ENCODE assay signal across 9 cellular contexts in genomic region chr9:121637441-121638222, GRCh38. TPM values are rescaled to one million over a fixed set of nuclear protein-coding genes. Genes with fewer than 3 reads are reported as not detected.
A peak's percentile ranks its signal among the peaks of the same experiment; 100 is the strongest.
DNase-seq lines count a peak whose midpoint lies in the region; ATAC-seq and TF ChIP-seq lines count a peak whose summit lies in the region.
"Had no signal": no experiment of that assay in that cellular context is flagged by ENCODE, and none has a peak within 500 bp of the region (broad histone marks: within the 10 kb centered on the region; RNA-seq: fewer than 3 reads in every experiment).

No MANE protein-coding gene starts in this region.

- H3K4me1 ChIP-seq in HEK293 (ENCODE audit: control insufficient read depth, insufficient read depth, low read length) (no peaks in the 10 kb centered on the region), aorta (ENCODE audit: control insufficient read depth in 1 of 2, insufficient read depth in 2 of 2, low read length in 2 of 2) (no peaks in the 10 kb centered on the region)

- 65 to 70% methylated on average over 12 of the region's 12 CpGs for WGBS in aorta, 2 donors

- no peak for TF ChIP-seq CTCF in HEK293 (tag by site-specific recombination; IDR thresholded peaks at IDR 0.05)

- no peaks in the 10 kb centered on the region for H3K27me3 ChIP-seq in aorta (ENCODE audit: control insufficient read depth in 1 of 2, insufficient read depth in 2 of 2, low read length in 1 of 2)

- H3K27ac ChIP-seq in HEK293 (ENCODE audit: extremely low read depth, low read depth, low read length) (no peak overlapping the region), aorta (ENCODE audit: low read depth in 1 of 2, low read length in 2 of 2) (no peak overlapping the region)

- POLR2A ChIA-PET in HEK293 (lab: Yijun Ruan, JAX) = no interaction called here

- no peaks in the 10 kb centered on the region for H3K9me3 ChIP-seq in HEK293 (ENCODE audit: control insufficient read depth, insufficient read depth, low read depth, low read length)
- no peaks in the 10 kb centered on the region for H3K9me3 ChIP-seq in aorta (ENCODE audit: control insufficient read depth, low read length)

- intact Hi-C loops in aorta (cut with DNase I) = loop anchor here in 1 of 2 donors (10.0 kb wide), 1 partner anchor 47 kb away; no protein-coding TSS in a partner anchor

- H3K36me3 ChIP-seq in HEK293 (ENCODE audit: control insufficient read depth in 2 of 2, insufficient read depth in 1 of 2, low read length in 2 of 2) (no peaks in the 10 kb centered on the region), aorta (ENCODE audit: control insufficient read depth in 1 of 2, insufficient read depth in 2 of 2, low read length in 1 of 2) (no peaks in the 10 kb centered on the region)

- ATAC-seq in HG02759 (IDR thresholded peaks at IDR 0.05; ENCODE audit: unreplicated experiment) (no peak), aorta (ENCODE audit: low FRiP score) (no peak)

- no peak overlapping the region for H3K4me3 ChIP-seq in HEK293 (ENCODE audit: low read depth, low read length)
- H3K4me3 ChIP-seq in aorta (ENCODE audit: low read length in 2 of 2) = no peak overlapping the region

- CTCF ChIA-PET in HEK293 (lab: Yijun Ruan, JAX) = interaction anchor here (0.7 to 3.3 kb wide), 9 partner anchors 17 to 487 kb away, joined by 3 to 14 read pairs (median 5); no protein-coding TSS in a partner anchor

- DNase-seq in 8988T = peak; percentile 50
- DNase-seq in amniotic epithelial cell (ENCODE audit: low read depth) = peak; percentile 27
- DNase-seq in kidney glomerular epithelial cell (lab: John Stamatoyannopoulos, UW) = peak; percentile 38
- DNase-seq in activated T-cell treated with anti-CD3 and anti-CD28 coated beads, Interleukin-2, amount 50 U/mL, for 48 hours = no peak
- no peak for DNase-seq in NCI-H510A treated with DMSO at 0.1 percent for 48 hours (lab: John Stamatoyannopoulos, UW)
- DNase-seq in aorta = no peak
- DNase-seq: NCI-H345 had no signal

TF ChIP-seq in HEK293, 187 proteins besides CTCF, POLR2A, EP300 and RAD21:
- TF ChIP-seq ZFP69B (tag by site-specific recombination; IDR thresholded peaks at IDR 0.05) = no peak
- TF ChIP-seq ATF2 (tag by site-specific recombination; IDR thresholded peaks at IDR 0.05; ENCODE audit: low read depth) = no peak
- TF ChIP-seq ZNF157 (tag by site-specific recombination; IDR thresholded peaks at IDR 0.05) = no peak
- TF ChIP-seq ZNF394 (tag by site-specific recombination; IDR thresholded peaks at IDR 0.05; ENCODE audit: borderline replicate concordance) = no peak
- 0 out of 2 replicates have a peak, but pooled peaks have one; percentile 18 for TF ChIP-seq SP7 (tag by site-specific recombination; IDR thresholded peaks at IDR 0.05)
- no peak for TF ChIP-seq ZNF530 (tag by site-specific recombination; IDR thresholded peaks at IDR 0.05; ENCODE audit: low read depth)
- 0 out of 2 replicates have a peak, but pooled peaks have one; percentile 11 for TF ChIP-seq PRDM10 (tag by site-specific recombination; IDR thresholded peaks at IDR 0.05)
- no peak for TF ChIP-seq GLIS1 (tag by site-specific recombination; IDR thresholded peaks at IDR 0.05)

RNA-seq across cellular contexts. Expression of gene DAB2IP, which starts 13.8 kb away (rescaled TPM):
- 10 to 100 TPM; 70.3 to 75.4 TPM for total RNA-seq in aorta
- 10 to 100 TPM; 12.0 to 32.5 TPM for polyA plus RNA-seq in aorta

Comparison
In these comparisons a context has a peak if more than half of its experiments do, and no peak if none do; other contexts are left out.
1. DNase-seq: peak in 8988T (single experiment), amniotic epithelial cell (single experiment) and kidney glomerular epithelial cell (single experiment); none in activated T-cell treated with anti-CD3 and anti-CD28 coated beads, Interleukin-2, amount 50 U/mL, for 48 hours (0 of 2), NCI-H510A treated with DMSO at 0.1 percent for 48 hours (single experiment) and aorta (0 of 2).